ENCODE assay signal across 20 cellular contexts in the genomic region with DNA sequence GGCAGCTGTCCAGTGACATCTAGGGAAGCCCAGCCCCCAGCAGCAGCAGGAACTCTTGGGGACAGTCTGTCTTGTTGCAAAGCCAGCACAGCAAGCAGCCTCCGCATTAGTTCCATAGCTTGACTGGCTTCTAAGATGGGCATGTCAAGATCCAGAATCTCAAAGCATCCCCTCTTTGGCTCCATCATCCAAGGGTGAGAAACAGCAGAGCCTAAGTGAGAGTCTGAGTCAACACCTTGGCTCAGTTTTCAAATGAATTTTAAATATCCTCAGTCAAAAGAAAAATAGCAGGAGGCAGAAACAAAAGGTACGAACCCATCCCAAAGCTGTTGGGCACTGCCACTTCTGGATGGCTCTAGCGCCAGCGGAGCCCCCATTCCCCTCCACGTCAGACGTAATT. TPM values are rescaled to one million over a fixed set of nuclear protein-coding genes. Genes with fewer than 3 reads are reported as not detected.
DNase-seq lines count a peak whose midpoint lies in the region; ATAC-seq and TF ChIP-seq lines count a peak whose summit lies in the region.
"Had no signal": no experiment of that assay in that cellular context is flagged by ENCODE, and none has a peak within 500 bp of the region (broad histone marks: within the 10 kb centered on the region; RNA-seq: fewer than 3 reads in every experiment).

No MANE protein-coding gene starts in this region.

- peak overlapping the region; percentile 8 for H3K9ac ChIP-seq in NT2/D1 (ENCODE audit: insufficient read length, low read depth)

- no peak for TF ChIP-seq CTCF in glutamatergic neuron (IDR thresholded peaks at IDR 0.05; ENCODE audit: partially characterized antibody, unreplicated experiment)
- TF ChIP-seq CTCF in progenitor cell of endocrine pancreas (IDR thresholded peaks at IDR 0.05; ENCODE audit: unreplicated experiment) = no peak

- H3K36me3 ChIP-seq in NT2/D1 (ENCODE audit: insufficient read depth, insufficient read length, low read length) = peaks cover 35% of the 10 kb centered on the region
- H3K36me3 ChIP-seq: HAP-1 had no signal

- H3K4me3 Mint-ChIP-seq in glutamatergic neuron (ENCODE audit: unreplicated experiment) = peak overlapping the region; percentile 15
- peak overlapping the region; percentile 93 for H3K4me3 Mint-ChIP-seq in progenitor cell of endocrine pancreas (ENCODE audit: low read depth)
- H3K4me3 Mint-ChIP-seq: CD4-positive, CD25-positive, alpha-beta regulatory T cell had no signal

- peaks cover 20% of the 10 kb centered on the region for H3K27me3 ChIP-seq in NT2/D1 (ENCODE audit: insufficient read depth, insufficient read length)

- no peaks in the 10 kb centered on the region for H3K4me1 Mint-ChIP-seq in glutamatergic neuron (ENCODE audit: low read depth, unreplicated experiment)
- H3K4me1 Mint-ChIP-seq in progenitor cell of endocrine pancreas (ENCODE audit: low read depth) = peaks cover 52% of the 10 kb centered on the region

- H3K9me3 ChIP-seq in NT2/D1 (ENCODE audit: insufficient read depth, low read length) = no peaks in the 10 kb centered on the region
- H3K9me3 ChIP-seq: HAP-1 had no signal

- H3K27ac Mint-ChIP-seq in glutamatergic neuron (ENCODE audit: unreplicated experiment) = no peak overlapping the region
- H3K27ac Mint-ChIP-seq in progenitor cell of endocrine pancreas = peak overlapping the region; percentile 97

- H3K9me3 Mint-ChIP-seq in glutamatergic neuron (ENCODE audit: unreplicated experiment) = peaks cover 4% of the 10 kb centered on the region
- H3K9me3 Mint-ChIP-seq in progenitor cell of endocrine pancreas (ENCODE audit: low read depth) = no peaks in the 10 kb centered on the region
- H3K9me3 Mint-ChIP-seq: CD4-positive, CD25-positive, alpha-beta regulatory T cell had no signal

- H3K36me3 Mint-ChIP-seq in glutamatergic neuron (ENCODE audit: unreplicated experiment) (no peaks in the 10 kb centered on the region), progenitor cell of endocrine pancreas (ENCODE audit: insufficient read depth) (peaks cover 13% of the 10 kb centered on the region)
- H3K36me3 Mint-ChIP-seq: CD4-positive, CD25-positive, alpha-beta regulatory T cell had no signal

- H3K27me3 Mint-ChIP-seq in glutamatergic neuron (ENCODE audit: unreplicated experiment) (peaks cover 16% of the 10 kb centered on the region), progenitor cell of endocrine pancreas (no peaks in the 10 kb centered on the region)

- H3K4me3 ChIP-seq in NT2/D1 (ENCODE audit: insufficient read length, low read depth) = no peak overlapping the region
- H3K4me3 ChIP-seq: HAP-1 had no signal

- no peak for ATAC-seq in GM18870 (IDR thresholded peaks at IDR 0.05; ENCODE audit: unreplicated experiment)
- ATAC-seq: Right ventricle myocardium inferior had no signal

- DNase-seq in NT2/D1 (ENCODE audit: low read depth, low spot score) (no peak), glutamatergic neuron (no peak), progenitor cell of endocrine pancreas (ENCODE audit: low spot score, unreplicated experiment) (no peak)
- no peak for DNase-seq in activated CD4-positive, alpha-beta T cell treated with anti-CD3 and anti-CD28 coated beads, Interleukin-2, amount 50 U/mL, for 48 hours
- DNase-seq: CD4-positive, CD25-positive, alpha-beta regulatory T cell; COR-L47; DMS79; KG1; NCI-H1092; NCI-H1436; NCI-H187 treated with DMSO at 0.1 percent for 48 hours; NCI-H2107; NCI-H446 treated with DMSO at 0.1 percent for 48 hours; NCI-H526 treated with DMSO at 0.1 percent for 48 hours had no signal

- H3K4me1 ChIP-seq in NT2/D1 (ENCODE audit: insufficient read depth, insufficient read length) = peaks cover 22% of the 10 kb centered on the region
- H3K4me1 ChIP-seq: HAP-1 had no signal

RNA-seq across cellular contexts. Expression of a gene that starts 2.2 kb away (rescaled TPM):
- 0.39 TPM for total RNA-seq in glutamatergic neuron (ENCODE audit: unreplicated experiment)
- 2.2 and 2.9 TPM in 2 replicates for total RNA-seq in progenitor cell of endocrine pancreas
- total RNA-seq: A673; CD4-positive, CD25-positive, alpha-beta regulatory T cell; SK-MEL-5 had no signal

RNA-seq across cellular contexts. Expression of a gene that starts 3.0 kb away (rescaled TPM):
- total RNA-seq in glutamatergic neuron (ENCODE audit: unreplicated experiment) (31.1 TPM), progenitor cell of endocrine pancreas (563 and 578 TPM in 2 replicates)
- total RNA-seq: CD4-positive, CD25-positive, alpha-beta regulatory T cell; HT-29; Right ventricle myocardium inferior; SK-MEL-5 had no signal

RNA-seq across cellular contexts. Expression of a gene that starts 5.2 kb away (rescaled TPM):
- total RNA-seq in glutamatergic neuron (ENCODE audit: unreplicated experiment) (4.2 TPM), progenitor cell of endocrine pancreas (44.3 and 57.4 TPM in 2 replicates)

RNA-seq across cellular contexts. Expression of a gene that starts 8.8 kb away (rescaled TPM):
- total RNA-seq in glutamatergic neuron (ENCODE audit: unreplicated experiment) (117 TPM), progenitor cell of endocrine pancreas (22.4 and 25.3 TPM in 2 replicates)

RNA-seq across cellular contexts. Expression of a gene that starts 8.9 kb away (rescaled TPM):
- 30.2 TPM for total RNA-seq in glutamatergic neuron (ENCODE audit: unreplicated experiment)
- total RNA-seq in progenitor cell of endocrine pancreas = 44.1 and 47.4 TPM in 2 replicates

Comparison
In these comparisons a context has a peak if more than half of its experiments do, and no peak if none do; other contexts are left out.
1. RNA of a gene that starts 3.0 kb away (total RNA-seq): 563 to 578 TPM in progenitor cell of endocrine pancreas; 31.1 TPM in glutamatergic neuron (single experiment); every median in the first group is over 10 times any median in the second.